ENCODE assay signal across 8 cellular contexts in genomic region chr19:6218497-6219146, GRCh38.
DNase-seq lines count a peak whose midpoint lies in the region; ATAC-seq and TF ChIP-seq lines count a peak whose summit lies in the region.

No MANE protein-coding gene starts in this region.

- TF ChIP-seq CTCF in GM20000 (IDR thresholded peaks at IDR 0.05; ENCODE audit: extremely low read depth, missing control alignments) (peak; percentile 86), dorsolateral prefrontal cortex (IDR thresholded peaks at IDR 0.05 in 54 of 56, conservative IDR thresholded peaks at IDR 0.05 in 2 of 56; ENCODE audit: low read depth in 1 of 56, partially characterized antibody in 56 of 56) (peak; percentile 91 to 100 (median 99)), lower lobe of right lung (IDR thresholded peaks at IDR 0.05) (peak; percentile 99)

- peaks cover 57% of the 10 kb centered on the region for H3K36me3 ChIP-seq in lower lobe of right lung

- H3K4me1 ChIP-seq in lower lobe of right lung, result peaks cover 61% of the 10 kb centered on the region

- H3K27ac ChIP-seq in dorsolateral prefrontal cortex (peak overlapping the region in 39 of 59 donors; percentile 6 to 91 (median 41)), lower lobe of right lung (peak overlapping the region; percentile 56)

- H3K4me3 ChIP-seq in dorsolateral prefrontal cortex (peak overlapping the region in 2 of 59 donors; percentile 3 to 5), lower lobe of right lung (no peak overlapping the region)

- peak; percentile 77 to 85 for ATAC-seq in lower lobe of right lung
- ATAC-seq in HG03108 (IDR thresholded peaks at IDR 0.05; ENCODE audit: unreplicated experiment), result no peak

- peak; percentile 22 to 30 for DNase-seq in AML-193 (lab: John Stamatoyannopoulos, UW)
- DNase-seq in GM20000 (ENCODE audit: low spot score), result peak; percentile 97
- DNase-seq in NCI-H510A (lab: John Stamatoyannopoulos, UW), result peak; percentile 47
- DNase-seq in activated CD4-positive, alpha-beta T cell treated with anti-CD3 and anti-CD28 coated beads, Interleukin-2, amount 50 U/mL, for 48 hours, result peak; percentile 91
- peak; percentile 88 to 95 (median 91) for DNase-seq in dorsolateral prefrontal cortex
- peak; percentile 91 for DNase-seq in lower lobe of right lung
- DNase-seq in stimulated activated CD8-positive, alpha-beta memory T cell treated with anti-CD3 and anti-CD28 coated beads, Interleukin-15, amount 100 ng/mL, for 1 hour (ENCODE audit: low read depth), result peak; percentile 77

- no peaks in the 10 kb centered on the region for H3K9me3 ChIP-seq in lower lobe of right lung

- H3K27me3 ChIP-seq in dorsolateral prefrontal cortex, result no peaks in the 10 kb centered on the region
- no peaks in the 10 kb centered on the region for H3K27me3 ChIP-seq in lower lobe of right lung (ENCODE audit: low read depth)

- intact Hi-C loops in dorsolateral prefrontal cortex (cut with DNase I), result loop anchor here (1.0 to 10.0 kb wide), 7 partner anchors 54 to 146 kb away; partner anchors contain the start of gene CLPP (in 1 of the 2)
- intact Hi-C loops in lower lobe of right lung (cut with DNase I), result loop anchor here (10.0 kb wide), 1 partner anchor 76 kb away; no protein-coding TSS in a partner anchor

Comparison
In these comparisons a context has a peak if more than half of its experiments do, and no peak if none do; other contexts are left out.
1. DNase-seq: peak in every context shown above with its lines; median percentile 97 in GM20000; 91 in activated CD4-positive, alpha-beta T cell treated with anti-CD3 and anti-CD28 coated beads, Interleukin-2, amount 50 U/mL, for 48 hours; 91 in dorsolateral prefrontal cortex; 91 in lower lobe of right lung; 77 in stimulated activated CD8-positive, alpha-beta memory T cell treated with anti-CD3 and anti-CD28 coated beads, Interleukin-15, amount 100 ng/mL, for 1 hour; 47 in NCI-H510A; 26 in AML-193.